ENCODE assay signal across 10 cellular contexts in the genomic region with DNA sequence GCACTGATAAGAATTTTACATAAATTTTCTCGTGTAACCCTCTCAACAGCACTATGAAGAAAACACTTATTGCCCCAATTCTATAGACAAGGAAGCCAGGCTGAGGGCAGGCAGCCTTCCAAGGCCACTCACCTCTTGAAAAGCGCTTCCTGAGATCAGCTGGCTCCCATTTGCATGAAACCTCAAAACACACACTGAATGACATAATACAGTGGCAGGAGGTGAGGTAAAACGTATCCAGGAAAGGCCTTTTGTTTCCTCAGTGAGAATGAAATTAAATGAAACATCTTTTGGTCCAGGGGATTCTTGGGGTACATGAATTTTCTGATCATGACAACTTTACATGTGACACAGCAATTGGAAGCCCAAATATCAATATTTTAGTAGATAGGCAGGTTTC.
DNase-seq lines count a peak whose midpoint lies in the region; ATAC-seq and TF ChIP-seq lines count a peak whose summit lies in the region.
"Had no signal": no experiment of that assay in that cellular context is flagged by ENCODE, and none has a peak within 500 bp of the region (broad histone marks: within the 10 kb centered on the region; RNA-seq: fewer than 3 reads in every experiment).

No MANE protein-coding gene starts in this region.

- no peak overlapping the region for H3K4me3 ChIP-seq in testis
- H3K4me3 ChIP-seq in right atrium auricular region, result no peak overlapping the region
- H3K4me3 ChIP-seq: heart right ventricle, K562 had no signal

- DNase-seq in NCI-H1092 (lab: John Stamatoyannopoulos, UW) (peak; percentile 48), dermis microvascular lymphatic vessel endothelial cell (ENCODE audit: low read depth in 2 of 2) (peak; percentile 81 to 84), testis (no peak), endothelial cell (ENCODE audit: low spot score) (no peak), right atrium auricular region (ENCODE audit: low spot score) (no peak)
- DNase-seq: heart right ventricle had no signal

- H3K4me1 Mint-ChIP-seq in stimulated activated naive CD8-positive, alpha-beta T cell treated with anti-CD3 and anti-CD28 coated beads, Interleukin-15, Interleukin-2, amounts not matched to agents 100 ng/mL and 50 ng/mL, for 24 hours (ENCODE audit: low read depth), result peaks cover 38% of the 10 kb centered on the region
- peaks cover 11% of the 10 kb centered on the region for H3K4me1 Mint-ChIP-seq in endothelial cell (ENCODE audit: unreplicated experiment)

- H3K27me3 Mint-ChIP-seq in stimulated activated naive CD8-positive, alpha-beta T cell treated with anti-CD3 and anti-CD28 coated beads, Interleukin-15, Interleukin-2, amounts not matched to agents 100 ng/mL and 50 ng/mL, for 24 hours, result no peaks in the 10 kb centered on the region
- peaks cover 1% of the 10 kb centered on the region for H3K27me3 Mint-ChIP-seq in endothelial cell (ENCODE audit: unreplicated experiment)

- TF ChIP-seq POLR2A in testis (IDR thresholded peaks at IDR 0.05), result no peak

- H3K36me3 ChIP-seq in testis (ENCODE audit: low read depth, missing control alignments) (no peaks in the 10 kb centered on the region), right atrium auricular region (no peaks in the 10 kb centered on the region)
- H3K36me3 ChIP-seq: heart right ventricle had no signal

- TF ChIP-seq CTCF in testis (IDR thresholded peaks at IDR 0.05) (no peak), endothelial cell (IDR thresholded peaks at IDR 0.05; ENCODE audit: unreplicated experiment) (no peak), right atrium auricular region (IDR thresholded peaks at IDR 0.05) (no peak)

- intact Hi-C loops in testis (cut with DNase I; ENCODE audit: low total_unique reads), result no loop called here

- peaks cover 12% of the 10 kb centered on the region for H3K4me1 ChIP-seq in testis
- no peaks in the 10 kb centered on the region for H3K4me1 ChIP-seq in right atrium auricular region

- H3K27ac ChIP-seq in testis, result no peak overlapping the region
- no peak overlapping the region for H3K27ac ChIP-seq in right atrium auricular region

- no peaks in the 10 kb centered on the region for H3K27me3 ChIP-seq in testis
- no peaks in the 10 kb centered on the region for H3K27me3 ChIP-seq in right atrium auricular region
- H3K27me3 ChIP-seq: heart right ventricle had no signal

- peaks cover 5% of the 10 kb centered on the region for H3K9me3 Mint-ChIP-seq in stimulated activated naive CD8-positive, alpha-beta T cell treated with anti-CD3 and anti-CD28 coated beads, Interleukin-15, Interleukin-2, amounts not matched to agents 100 ng/mL and 50 ng/mL, for 24 hours
- H3K9me3 Mint-ChIP-seq in endothelial cell (ENCODE audit: unreplicated experiment), result no peaks in the 10 kb centered on the region

- WGBS in testis, 2 donors, result 42 to 47% methylated on average over 3 of the region's 3 CpGs

- H3K36me3 Mint-ChIP-seq in stimulated activated naive CD8-positive, alpha-beta T cell treated with anti-CD3 and anti-CD28 coated beads, Interleukin-15, Interleukin-2, amounts not matched to agents 100 ng/mL and 50 ng/mL, for 24 hours (ENCODE audit: low read depth), result no peaks in the 10 kb centered on the region
- no peaks in the 10 kb centered on the region for H3K36me3 Mint-ChIP-seq in endothelial cell (ENCODE audit: low read depth, unreplicated experiment)

- H3K9me3 ChIP-seq in testis, result no peaks in the 10 kb centered on the region
- no peaks in the 10 kb centered on the region for H3K9me3 ChIP-seq in right atrium auricular region

- H3K27ac Mint-ChIP-seq in stimulated activated naive CD8-positive, alpha-beta T cell treated with anti-CD3 and anti-CD28 coated beads, Interleukin-15, Interleukin-2, amounts not matched to agents 100 ng/mL and 50 ng/mL, for 24 hours, result peak overlapping the region; percentile 18
- H3K27ac Mint-ChIP-seq in endothelial cell (ENCODE audit: unreplicated experiment), result no peak overlapping the region

- peak overlapping the region; percentile 40 for H3K4me3 Mint-ChIP-seq in stimulated activated naive CD8-positive, alpha-beta T cell treated with anti-CD3 and anti-CD28 coated beads, Interleukin-15, Interleukin-2, amounts not matched to agents 100 ng/mL and 50 ng/mL, for 24 hours
- H3K4me3 Mint-ChIP-seq in endothelial cell (ENCODE audit: unreplicated experiment), result no peak overlapping the region

- ATAC-seq in GM18508 (IDR thresholded peaks at IDR 0.05; ENCODE audit: insufficient read depth, unreplicated experiment), result peak; percentile 70
- ATAC-seq in GM21737 (IDR thresholded peaks at IDR 0.05; ENCODE audit: unreplicated experiment), result peak; percentile 66
- ATAC-seq: K562 had no signal

Comparison
In these comparisons a context has a peak if more than half of its experiments do, and no peak if none do; other contexts are left out.
1. DNase-seq: peak in NCI-H1092 (single experiment) and dermis microvascular lymphatic vessel endothelial cell (2 of 2); none in testis (single experiment), endothelial cell (single experiment) and right atrium auricular region (single experiment).